12 cellular contexts compared by ENCODE assay signal in the genomic region with DNA sequence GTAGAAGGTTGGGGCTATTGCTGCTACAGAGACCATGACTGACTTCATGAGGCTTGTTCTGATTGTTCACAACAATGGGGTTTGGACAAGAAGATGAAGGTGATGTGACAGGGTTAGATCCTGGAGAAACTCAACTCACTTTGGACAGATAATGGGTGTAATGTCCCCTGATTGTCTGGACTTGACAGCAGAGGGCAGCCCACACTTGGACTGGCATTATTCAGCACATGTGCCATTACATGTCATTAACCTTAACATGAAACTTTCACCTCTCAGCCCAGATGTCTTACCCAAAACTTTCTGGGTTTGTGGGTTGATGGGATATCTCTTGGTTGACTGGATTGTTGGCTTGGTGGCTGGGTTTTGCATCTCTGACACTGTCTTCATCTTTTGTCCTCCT.
DNase-seq lines count a peak whose midpoint lies in the region; ATAC-seq and TF ChIP-seq lines count a peak whose summit lies in the region.
"Had no signal": no experiment of that assay in that cellular context is flagged by ENCODE, and none has a peak within 500 bp of the region (broad histone marks: within the 10 kb centered on the region; RNA-seq: fewer than 3 reads in every experiment).

No MANE protein-coding gene starts in this region.

- H3K4me1 ChIP-seq in psoas muscle = no peaks in the 10 kb centered on the region
- H3K4me1 ChIP-seq: right atrium auricular region, testis had no signal

- DNase-seq in DMS 273 (lab: John Stamatoyannopoulos, UW; ENCODE audit: unreplicated experiment) (peak; percentile 38), DMS 273 treated with DMSO at 0.1 percent for 48 hours (lab: John Stamatoyannopoulos, UW) (no peak), NB4 (ENCODE audit: low read depth) (peak; percentile 1), dermis blood vessel endothelial cell (peak; percentile 44), psoas muscle (no peak), NCI-H446 (lab: John Stamatoyannopoulos, UW) (no peak), SKM-1 (lab: John Stamatoyannopoulos, UW; ENCODE audit: unreplicated experiment) (no peak)
- DNase-seq in stimulated activated naive CD4-positive, alpha-beta T cell treated with Interleukin-2 at 50 U/mL for 16 hours (lab: John Stamatoyannopoulos, UW) = no peak
- DNase-seq: activated naive CD8-positive, alpha-beta T cell treated with anti-CD3 and anti-CD28 coated beads, Interleukin-2, amount 10 ng/mL, durations not matched to agents 7 days and 5 days; testis had no signal

- no peaks in the 10 kb centered on the region for H3K36me3 ChIP-seq in psoas muscle (ENCODE audit: insufficient read depth in 1 of 2, low read depth in 1 of 2)
- H3K36me3 ChIP-seq: right atrium auricular region had no signal

- TF ChIP-seq POLR2A in NB4 (IDR thresholded peaks at IDR 0.05; ENCODE audit: extremely low read depth, insufficient read length) = no peak

- no peaks in the 10 kb centered on the region for H3K27me3 ChIP-seq in psoas muscle (ENCODE audit: insufficient read depth in 3 of 3, low read length in 2 of 3)
- H3K27me3 ChIP-seq: right atrium auricular region, testis had no signal

- no peak for ATAC-seq in psoas muscle

- no peaks in the 10 kb centered on the region for H3K9me3 ChIP-seq in psoas muscle
- H3K9me3 ChIP-seq: right atrium auricular region, testis had no signal

- H3K27ac ChIP-seq in psoas muscle = no peak overlapping the region
- H3K27ac ChIP-seq: 22Rv1, right atrium auricular region, testis had no signal

- H3K4me3 ChIP-seq in NB4 (ENCODE audit: low read depth, low read length) (no peak overlapping the region), psoas muscle (no peak overlapping the region)
- H3K4me3 ChIP-seq: right atrium auricular region, testis had no signal

- intact Hi-C loops in psoas muscle (cut with DNase I) = no loop called here

- TF ChIP-seq CTCF in NB4 (IDR thresholded peaks at IDR 0.05; ENCODE audit: low read depth, low read length) (no peak), psoas muscle (IDR thresholded peaks at IDR 0.05) (peak; percentile 12)

Comparison
In these comparisons a context has a peak if more than half of its experiments do, and no peak if none do; other contexts are left out.
1. DNase-seq: peak in DMS 273 (single experiment), NB4 (single experiment) and dermis blood vessel endothelial cell (single experiment); none in DMS 273 treated with DMSO at 0.1 percent for 48 hours (single experiment), psoas muscle (0 of 2), NCI-H446 (0 of 2), stimulated activated naive CD4-positive, alpha-beta T cell treated with Interleukin-2 at 50 U/mL for 16 hours (single experiment) and SKM-1 (single experiment).